ENCODE assay signal across 8 cellular contexts in the genomic region with DNA sequence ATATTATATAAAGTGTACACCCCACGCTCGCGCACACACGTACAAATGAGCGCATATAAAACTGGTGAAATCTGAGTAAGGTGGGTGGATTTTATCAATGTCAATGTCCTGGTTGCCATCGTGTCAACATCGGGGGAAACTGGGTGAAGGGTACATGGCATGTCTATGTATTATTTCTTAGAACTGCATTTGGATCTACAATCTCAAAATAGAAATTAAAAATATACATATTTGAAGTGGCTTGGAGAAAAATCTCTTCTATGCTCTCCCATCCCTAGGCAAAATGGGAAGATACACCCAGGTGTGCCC. TPM values are rescaled to one million over a fixed set of nuclear protein-coding genes. Genes with fewer than 3 reads are reported as not detected.
A peak's percentile ranks its signal among the peaks of the same experiment; 100 is the strongest.
DNase-seq lines count a peak whose midpoint lies in the region; ATAC-seq, FAIRE-seq and TF ChIP-seq lines count a peak whose summit lies in the region.

No MANE protein-coding gene starts in this region.

- H3K36me3 ChIP-seq in RWPE2 (ENCODE audit: low read depth) (no peaks in the 10 kb centered on the region), esophagus muscularis mucosa (no peaks in the 10 kb centered on the region), pancreas (no peaks in the 10 kb centered on the region)

- H3K36me3 Mint-ChIP-seq in Calu3 (ENCODE audit: insufficient read depth, unreplicated experiment), result peaks cover 12% of the 10 kb centered on the region

- H3K9me3 ChIP-seq in RWPE2 (ENCODE audit: severe bottlenecking) (no peaks in the 10 kb centered on the region), esophagus muscularis mucosa (no peaks in the 10 kb centered on the region), pancreas (no peaks in the 10 kb centered on the region)

- no peak overlapping the region for H3K27ac ChIP-seq in RWPE2 (ENCODE audit: poor library complexity, severe bottlenecking)
- H3K27ac ChIP-seq in esophagus muscularis mucosa (replicated peaks in 1 of 4), result peak overlapping the region; percentile 87 to 90 (median 88)
- no peak overlapping the region for H3K27ac ChIP-seq in pancreas

- BruUV-seq in Calu3 (replicated peaks; lab: Mats Ljungman, UMichigan), result no TSS peak

- ATAC-seq in RWPE2 (ENCODE audit: low read depth) (no peak), pancreas (no peak), GM19455 (IDR thresholded peaks at IDR 0.05; ENCODE audit: unreplicated experiment) (no peak)

- peak overlapping the region; percentile 81 for H3K4me3 Mint-ChIP-seq in Calu3 (ENCODE audit: low read depth, unreplicated experiment)

- no peak for TF ChIP-seq CTCF in Calu3 (IDR thresholded peaks at IDR 0.05; ENCODE audit: unreplicated experiment)
- no peak for TF ChIP-seq CTCF in RWPE2 (IDR thresholded peaks at IDR 0.05; ENCODE audit: poor library complexity, severe bottlenecking)
- TF ChIP-seq CTCF in esophagus muscularis mucosa (IDR thresholded peaks at IDR 0.05), result no peak
- TF ChIP-seq CTCF in pancreas (IDR thresholded peaks at IDR 0.05), result no peak

- WGBS in esophagus muscularis mucosa, result 58% methylated on average over 7 of the region's 7 CpGs
- WGBS in pancreas, 2 donors, result 32 to 41% methylated on average over 7 of the region's 7 CpGs

- H3K4me1 Mint-ChIP-seq in Calu3 (ENCODE audit: low read depth, unreplicated experiment), result no peaks in the 10 kb centered on the region

- intact Hi-C loops in Calu3 (cut with micrococcal nuclease; ENCODE audit: unreplicated experiment), result loop anchor here (5.0 kb wide), 1 partner anchor 69 kb away; no protein-coding TSS in a partner anchor
- intact Hi-C loops in esophagus muscularis mucosa (cut with DNase I), result loop anchor here (5.0 to 10.0 kb wide), 2 partner anchors 99 to 109 kb away; partner anchors contain the start of gene TMEM268
- intact Hi-C loops in pancreas (cut with DNase I), result no loop called here

- H3K4me1 ChIP-seq in RWPE2 (ENCODE audit: insufficient read depth, poor library complexity, severe bottlenecking) (peaks cover 4% of the 10 kb centered on the region), esophagus muscularis mucosa (peaks cover 11 to 50% (median 40%) of the 10 kb centered on the region in 4 donors), pancreas (peaks cover 0 to 17% (median 5%) of the 10 kb centered on the region in 3 donors)

- no peaks in the 10 kb centered on the region for H3K9me3 Mint-ChIP-seq in Calu3 (ENCODE audit: low read depth, unreplicated experiment)

- CTCF ChIA-PET in Calu3 (lab: Charles Lee), result no interaction called here

- no peak for FAIRE-seq in pancreas (lab: Jason Lieb, UNC)

- DNase-seq in Calu3, result no peak
- no peak for DNase-seq in RWPE2 (ENCODE audit: low spot score)
- no peak for DNase-seq in esophagus muscularis mucosa (ENCODE audit: extremely low spot score)
- DNase-seq in pancreas, result no peak
- DNase-seq in NCI-H446 (lab: John Stamatoyannopoulos, UW), result no peak
- DNase-seq in NCI-H524 (lab: John Stamatoyannopoulos, UW), result no peak
- DNase-seq in activated CD4-positive, CD25-positive, alpha-beta regulatory T cell treated with anti-CD3 and anti-CD28 coated beads, Interleukin-2, amount 50 U/mL, for 72 hours, result no peak

- H3K4me3 ChIP-seq in RWPE2 (ENCODE audit: severe bottlenecking) (peak overlapping the region; percentile 50), esophagus muscularis mucosa (peak overlapping the region; percentile 61 to 89 (median 68)), pancreas (peak overlapping the region in 3 of 4 donors; percentile 66 to 86 (median 79))

- no peaks in the 10 kb centered on the region for H3K27me3 ChIP-seq in RWPE2 (ENCODE audit: insufficient read depth, poor library complexity, severe bottlenecking)
- H3K27me3 ChIP-seq in esophagus muscularis mucosa, result no peaks in the 10 kb centered on the region
- no peaks in the 10 kb centered on the region for H3K27me3 ChIP-seq in pancreas

- TF ChIP-seq EP300 in esophagus muscularis mucosa (IDR thresholded peaks at IDR 0.05), result no peak

- peak overlapping the region; percentile 60 for H3K27ac Mint-ChIP-seq in Calu3 (ENCODE audit: unreplicated experiment)

- TF ChIP-seq POLR2A in esophagus muscularis mucosa (IDR thresholded peaks at IDR 0.05; ENCODE audit: low read depth), result no peak

- H3K27me3 Mint-ChIP-seq in Calu3 (ENCODE audit: unreplicated experiment), result peaks cover 42% of the 10 kb centered on the region

RNA-seq across cellular contexts. Expression of gene WHRN, which starts 0.8 kb away (rescaled TPM):
- total RNA-seq in Calu3 (2022) (3.6 and 4.9 TPM in 2 replicates), esophagus muscularis mucosa (10 to 100 TPM in 2 of 4 donors, 1 to 10 TPM in 2; 8.1 to 12.6 (median 10.7) TPM), pancreas (10 to 100 TPM in 1 of 6 donors, 1 to 10 TPM in 5; 6.7 to 10.2 (median 7.8) TPM)
- 10 to 100 TPM; 23.7 to 32.2 TPM for polyA plus RNA-seq in pancreas

Comparison
In these comparisons a context has a peak if more than half of its experiments do, and no peak if none do; other contexts are left out.
1. H3K27ac ChIP-seq: peak in esophagus muscularis mucosa (4 of 4); none in RWPE2 (single experiment) and pancreas (0 of 4).
2. intact Hi-C loops: an anchor here in Calu3 (5.0 kb wide) and esophagus muscularis mucosa (5.0 to 10.0 kb wide); none called in pancreas.
3. Peak in every context shown above with its lines, with median percentiles within 50 percentile points of each other: H3K4me3 ChIP-seq.